In genomic region chr4:21765810-21766407, GRCh38 we compare ENCODE assay signal across 8 cellular contexts.
DNase-seq lines count a peak whose midpoint lies in the region; ATAC-seq and TF ChIP-seq lines count a peak whose summit lies in the region.

No MANE protein-coding gene starts in this region.

- intact Hi-C loops in stomach (cut with DNase I; ENCODE audit: low total_unique reads), result loop anchor here (10.0 kb wide), 1 partner anchor 251 kb away; no protein-coding TSS in a partner anchor

- TF ChIP-seq POLR2A in stomach (IDR thresholded peaks at IDR 0.05), result no peak

- DNase-seq in NCI-H2227 treated with DMSO at 0.1 percent for 48 hours (lab: John Stamatoyannopoulos, UW), result peak; percentile 41
- peak; percentile 63 for DNase-seq in amniotic epithelial cell (ENCODE audit: low read depth)
- peak; percentile 60 for DNase-seq in iPS DF 6.9 (ENCODE audit: low read depth, low spot score)
- DNase-seq in stomach, result peak; percentile 34

- no CpG with 5 or more reads among the region's 8 CpGs for WGBS in iPS DF 6.9 (ENCODE audit: insufficient coverage, insufficient read length)
- WGBS in stomach, 5 donors, result 32 to 38% (median 35%) methylated on average over 8 of the region's 8 CpGs

- H3K9me3 ChIP-seq in iPS DF 6.9 (ENCODE audit: control insufficient read depth, insufficient read depth, low read length), result no peaks in the 10 kb centered on the region
- peaks cover 0 to under 1% (median 0%) of the 10 kb centered on the region in 4 donors for H3K9me3 ChIP-seq in stomach

- no peaks in the 10 kb centered on the region for H3K4me1 ChIP-seq in iPS DF 6.9 (ENCODE audit: control insufficient read depth, insufficient read depth, low read length)
- peaks cover 0 to 3% (median 0%) of the 10 kb centered on the region in 4 donors for H3K4me1 ChIP-seq in stomach

- ATAC-seq in GM18511 (IDR thresholded peaks at IDR 0.05; ENCODE audit: unreplicated experiment), result peak; percentile 84
- ATAC-seq in HG02981 (IDR thresholded peaks at IDR 0.05; ENCODE audit: unreplicated experiment), result peak; percentile 76
- ATAC-seq in HG03460 (IDR thresholded peaks at IDR 0.05; ENCODE audit: unreplicated experiment), result no peak

- no peak overlapping the region for H3K4me3 ChIP-seq in iPS DF 6.9 (ENCODE audit: low read length)
- H3K4me3 ChIP-seq in stomach, result no peak overlapping the region

- no peaks in the 10 kb centered on the region for H3K27me3 ChIP-seq in iPS DF 6.9 (ENCODE audit: control insufficient read depth, insufficient read depth, low read length)
- no peaks in the 10 kb centered on the region for H3K27me3 ChIP-seq in stomach

- TF ChIP-seq CTCF in C4-2B (conservative IDR thresholded peaks at IDR 0.05), result peak; percentile 85
- peak in 5 of 7 experiments; percentile 42 to 74 (median 70) for TF ChIP-seq CTCF in stomach (IDR thresholded peaks at IDR 0.05)

- TF ChIP-seq EP300 in stomach (IDR thresholded peaks at IDR 0.05), result no peak

- H3K27ac ChIP-seq in C4-2B (no peak overlapping the region), iPS DF 6.9 (ENCODE audit: low read length) (no peak overlapping the region), stomach (no peak overlapping the region)

- no peaks in the 10 kb centered on the region for H3K36me3 ChIP-seq in iPS DF 6.9 (ENCODE audit: control insufficient read depth, insufficient read depth, low read length)
- no peaks in the 10 kb centered on the region for H3K36me3 ChIP-seq in stomach
